Comparison of ENCODE assay signal across 8 cellular contexts in genomic region chr1:111570781-111571181, GRCh38. TPM values are rescaled to one million over a fixed set of nuclear protein-coding genes. Genes with fewer than 3 reads are reported as not detected.
A peak's percentile ranks its signal among the peaks of the same experiment; 100 is the strongest.
DNase-seq lines count a peak whose midpoint lies in the region; ATAC-seq and TF ChIP-seq lines count a peak whose summit lies in the region.

No MANE protein-coding gene starts in this region.

- no peak overlapping the region for H3K27ac ChIP-seq in cardiac muscle cell

- H3K4me3 ChIP-seq in cardiac muscle cell (no peak overlapping the region), WI38 (ENCODE audit: low read depth, low read length) (no peak overlapping the region), epithelial cell of esophagus (ENCODE audit: low read length) (no peak overlapping the region)

- DNase-seq in cardiac muscle cell (ENCODE audit: low read depth in 1 of 2, low spot score in 1 of 2) (peak in 1 of 2 donors; percentile 18), Right ventricle myocardium superior (no peak), epithelial cell of esophagus (ENCODE audit: low read depth) (peak; percentile 33), superior temporal gyrus (ENCODE audit: extremely low spot score) (no peak)
- peak; percentile 27 for DNase-seq in stimulated activated CD4-positive, alpha-beta T cell treated with anti-CD3 and anti-CD28 coated beads, Interleukin-1b, Interleukin-23, amount 100 ng/mL, for 48 hours

- no peaks in the 10 kb centered on the region for H3K4me1 ChIP-seq in cardiac muscle cell (ENCODE audit: low read depth)

- intact Hi-C loops in Right ventricle myocardium superior (cut with DNase I) = no loop called here

- TF ChIP-seq CTCF in cardiac muscle cell (IDR thresholded peaks at IDR 0.05; ENCODE audit: low read depth, low read length) = peak; percentile 33
- peak; percentile 22; the same call in 1 of the 2 replicates for TF ChIP-seq CTCF in WI38 (IDR thresholded peaks at IDR 0.05; ENCODE audit: low read depth, low read length)
- TF ChIP-seq CTCF in epithelial cell of esophagus (IDR thresholded peaks at IDR 0.05; ENCODE audit: insufficient read depth, low read depth, low read length, missing control alignments) = peak; percentile 29

- no peaks in the 10 kb centered on the region for H3K9me3 ChIP-seq in cardiac muscle cell (ENCODE audit: low read depth)

- ATAC-seq in Right ventricle myocardium superior (ENCODE audit: poor library complexity) (no peak), HG03571 (IDR thresholded peaks at IDR 0.05; ENCODE audit: unreplicated experiment) (no peak), HG03565 (IDR thresholded peaks at IDR 0.05; ENCODE audit: unreplicated experiment) (no peak)

- no peaks in the 10 kb centered on the region for H3K27me3 ChIP-seq in cardiac muscle cell

- H3K36me3 ChIP-seq in cardiac muscle cell = no peaks in the 10 kb centered on the region

RNA-seq across cellular contexts. Expression of gene RAP1A, which starts 48.8 kb away (rescaled TPM):
- total RNA-seq in cardiac muscle cell = 9.2 and 13.5 TPM in 2 replicates
- polyA plus RNA-seq in cardiac muscle cell = 18.3 and 24.9 TPM in 2 replicates
- total RNA-seq in Right ventricle myocardium superior = 97.2 TPM

Comparison
In these comparisons a context has a peak if more than half of its experiments do, and no peak if none do; other contexts are left out.
1. DNase-seq: peak in epithelial cell of esophagus (single experiment) and stimulated activated CD4-positive, alpha-beta T cell treated with anti-CD3 and anti-CD28 coated beads, Interleukin-1b, Interleukin-23, amount 100 ng/mL, for 48 hours (single experiment); none in Right ventricle myocardium superior (single experiment) and superior temporal gyrus (single experiment).
2. Peak in every context shown above with its lines, with median percentiles within 50 percentile points of each other: CTCF ChIP-seq.